In genomic region chr1:38476111-38476783, GRCh38 we compare ENCODE assay signal across 13 cellular contexts.
DNase-seq lines count a peak whose midpoint lies in the region; ATAC-seq and TF ChIP-seq lines count a peak whose summit lies in the region.
"Had no signal": no experiment of that assay in that cellular context is flagged by ENCODE, and none has a peak within 500 bp of the region (broad histone marks: within the 10 kb centered on the region; RNA-seq: fewer than 3 reads in every experiment).

No MANE protein-coding gene starts in this region.

- TF ChIP-seq CTCF in esophagus squamous epithelium (IDR thresholded peaks at IDR 0.05) (no peak), neural crest cell (conservative IDR thresholded peaks at IDR 0.05) (no peak), colonic mucosa (IDR thresholded peaks at IDR 0.05) (no peak)

- under 1% methylated on average over 46 of the region's 46 CpGs for WGBS in HUES64
- WGBS in esophagus squamous epithelium, 2 donors = 3 to 14% methylated on average over 16 of the region's 46 CpGs

- peak overlapping the region; percentile 92 for H3K27ac Mint-ChIP-seq in neural crest cell (ENCODE audit: unreplicated experiment)
- H3K27ac Mint-ChIP-seq in effector memory CD8-positive, alpha-beta T cell = no peak overlapping the region
- H3K27ac Mint-ChIP-seq: T-helper 1 cell treated with Interleukin-12 subunit alpha and Interleukin-12 subunit beta and Interleukin-4 antibody, amounts not matched to agents 30 μg/mL and 1 μg/mL, for 36 hours had no signal

- H3K36me3 ChIP-seq in HUES64 (ENCODE audit: insufficient read depth, low read length) (no peaks in the 10 kb centered on the region), esophagus squamous epithelium (no peaks in the 10 kb centered on the region), colonic mucosa (no peaks in the 10 kb centered on the region)

- H3K9ac ChIP-seq in HUES64 (ENCODE audit: low read depth, low read length) = peak overlapping the region; percentile 54
- no peak overlapping the region for H3K9ac ChIP-seq in colonic mucosa (ENCODE audit: low read depth in 2 of 2, low read length in 2 of 2)

- DNase-seq in ELF-1 (ENCODE audit: low read depth, low spot score) = peak; percentile 39
- no peak for DNase-seq in esophagus squamous epithelium (lab: John Stamatoyannopoulos, UW)
- no peak for DNase-seq in neural crest cell (ENCODE audit: low read depth, low spot score)
- DNase-seq in effector memory CD8-positive, alpha-beta T cell = no peak
- DNase-seq in colonic mucosa = no peak
- DNase-seq in COR-L47 (lab: John Stamatoyannopoulos, UW) = no peak
- DNase-seq: mammary epithelial cell; NCI-H510A; stimulated activated CD4-positive, alpha-beta T cell treated with anti-CD3 and anti-CD28 coated beads, Interleukin-4, amount 100 ng/mL, for 1 hour had no signal

- ATAC-seq in effector memory CD8-positive, alpha-beta T cell (replicated peaks) = no peak
- no peak for ATAC-seq in HG03108 (IDR thresholded peaks at IDR 0.05; ENCODE audit: unreplicated experiment)
- ATAC-seq: K562 had no signal

- peaks cover 27% of the 10 kb centered on the region for H3K4me1 ChIP-seq in HUES64 (ENCODE audit: insufficient read depth, low read length)
- peaks cover 0 to 21% (median 0%) of the 10 kb centered on the region in 3 donors for H3K4me1 ChIP-seq in esophagus squamous epithelium
- no peaks in the 10 kb centered on the region for H3K4me1 ChIP-seq in colonic mucosa

- peaks cover 8% of the 10 kb centered on the region for H3K9me3 Mint-ChIP-seq in neural crest cell
- peaks cover 5 to 7% of the 10 kb centered on the region in 2 donors for H3K9me3 Mint-ChIP-seq in effector memory CD8-positive, alpha-beta T cell

- H3K27me3 ChIP-seq in HUES64 (ENCODE audit: insufficient read depth, low read length) = peaks cover 30% of the 10 kb centered on the region
- H3K27me3 ChIP-seq in esophagus squamous epithelium = peaks cover 0 to 57% (median 2%) of the 10 kb centered on the region in 4 donors
- H3K27me3 ChIP-seq in colonic mucosa = peaks cover 27% of the 10 kb centered on the region

- peak overlapping the region; percentile 77 for H3K4me3 Mint-ChIP-seq in neural crest cell
- H3K4me3 Mint-ChIP-seq in effector memory CD8-positive, alpha-beta T cell = no peak overlapping the region
- H3K4me3 Mint-ChIP-seq: T-helper 1 cell treated with Interleukin-12 subunit alpha and Interleukin-12 subunit beta and Interleukin-4 antibody, amounts not matched to agents 30 μg/mL and 1 μg/mL, for 36 hours had no signal

- intact Hi-C loops in esophagus squamous epithelium (cut with DNase I) (no loop called here), colonic mucosa (cut with DNase I) (no loop called here)

- H3K4me3 ChIP-seq in HUES64 (ENCODE audit: low read length) = peak overlapping the region; percentile 48
- H3K4me3 ChIP-seq in esophagus squamous epithelium = peak overlapping the region; percentile 24 to 56 (median 32)
- H3K4me3 ChIP-seq in colonic mucosa = no peak overlapping the region
- H3K4me3 ChIP-seq: K562 had no signal

- peaks cover 8% of the 10 kb centered on the region for H3K36me3 Mint-ChIP-seq in neural crest cell (ENCODE audit: low read depth)
- H3K36me3 Mint-ChIP-seq in effector memory CD8-positive, alpha-beta T cell (ENCODE audit: insufficient read depth) = no peaks in the 10 kb centered on the region

- H3K27ac ChIP-seq in HUES64 (ENCODE audit: low read depth, low read length) (peak overlapping the region; percentile 73; the same call in 1 of the 2 replicates), esophagus squamous epithelium (no peak overlapping the region), colonic mucosa (no peak overlapping the region)

- H3K9me3 ChIP-seq in HUES64 (ENCODE audit: insufficient read depth, low read depth, low read length) (peaks cover 5% of the 10 kb centered on the region; the same call in 1 of the 2 replicates), esophagus squamous epithelium (no peaks in the 10 kb centered on the region), colonic mucosa (no peaks in the 10 kb centered on the region)

- TF ChIP-seq POLR2A in esophagus squamous epithelium (IDR thresholded peaks at IDR 0.05) = no peak

- peaks cover 38% of the 10 kb centered on the region for H3K4me1 Mint-ChIP-seq in neural crest cell
- H3K4me1 Mint-ChIP-seq in effector memory CD8-positive, alpha-beta T cell (ENCODE audit: low read depth in 2 of 2) = peaks cover 0 to 3% of the 10 kb centered on the region in 2 donors

- H3K27me3 Mint-ChIP-seq in neural crest cell (ENCODE audit: low read depth) = no peaks in the 10 kb centered on the region
- peaks cover 67 to 94% of the 10 kb centered on the region in 2 donors for H3K27me3 Mint-ChIP-seq in effector memory CD8-positive, alpha-beta T cell
